In genomic region chr10:22712959-22713852, GRCh38 we compare ENCODE assay signal across 8 cellular contexts. TPM values are rescaled to one million over a fixed set of nuclear protein-coding genes. Genes with fewer than 3 reads are reported as not detected.
DNase-seq lines count a peak whose midpoint lies in the region; TF ChIP-seq lines count a peak whose summit lies in the region.

No MANE protein-coding gene starts in this region.

- peak overlapping the region; percentile 84 for H3K27ac Mint-ChIP-seq in activated naive CD4-positive, alpha-beta T cell treated with anti-CD3 and anti-CD28 coated beads, Interleukin-2, amount 10 ng/mL, durations not matched to agents 7 days and 5 days
- peak overlapping the region; percentile 84 for H3K27ac Mint-ChIP-seq in progenitor cell of endocrine pancreas

- H3K36me3 Mint-ChIP-seq in activated naive CD4-positive, alpha-beta T cell treated with anti-CD3 and anti-CD28 coated beads, Interleukin-2, amount 10 ng/mL, durations not matched to agents 7 days and 5 days, result peaks cover 24% of the 10 kb centered on the region
- H3K36me3 Mint-ChIP-seq in progenitor cell of endocrine pancreas (ENCODE audit: insufficient read depth), result peaks cover 1% of the 10 kb centered on the region

- peak; percentile 47 for DNase-seq in GM03348 (ENCODE audit: low spot score)
- DNase-seq in HEK293T (ENCODE audit: extremely low spot score), result peak; percentile 50
- peak; percentile 63 for DNase-seq in OCI-M1 (lab: John Stamatoyannopoulos, UW)
- DNase-seq in activated naive CD4-positive, alpha-beta T cell treated with anti-CD3 and anti-CD28 coated beads, Interleukin-2, amount 10 ng/mL, durations not matched to agents 7 days and 5 days, result peak; percentile 63
- DNase-seq in cardiac muscle cell (ENCODE audit: low read depth in 1 of 2, low spot score in 1 of 2), result peak; percentile 31 to 34
- peak; percentile 20 for DNase-seq in progenitor cell of endocrine pancreas (ENCODE audit: low spot score, unreplicated experiment)
- no peak for DNase-seq in DMS79 (lab: John Stamatoyannopoulos, UW)
- DNase-seq in AML-193 (lab: John Stamatoyannopoulos, UW), result no peak

- peak overlapping the region; percentile 93 for H3K4me3 ChIP-seq in cardiac muscle cell

- no peaks in the 10 kb centered on the region for H3K9me3 ChIP-seq in cardiac muscle cell (ENCODE audit: low read depth)

- TF ChIP-seq CTCF in cardiac muscle cell (IDR thresholded peaks at IDR 0.05; ENCODE audit: low read depth, low read length), result no peak
- TF ChIP-seq CTCF in progenitor cell of endocrine pancreas (IDR thresholded peaks at IDR 0.05; ENCODE audit: unreplicated experiment), result no peak

- H3K4me3 Mint-ChIP-seq in activated naive CD4-positive, alpha-beta T cell treated with anti-CD3 and anti-CD28 coated beads, Interleukin-2, amount 10 ng/mL, durations not matched to agents 7 days and 5 days, result peak overlapping the region; percentile 87
- H3K4me3 Mint-ChIP-seq in progenitor cell of endocrine pancreas (ENCODE audit: low read depth), result peak overlapping the region; percentile 79

- POLR2A ChIA-PET in HEK293T (lab: Yijun Ruan, JAX), result interaction anchor here (0.7 to 1.3 kb wide), 3 partner anchors 16 to 83 kb away, joined by 3 to 4 read pairs (median 3); no protein-coding TSS in a partner anchor

- H3K27me3 Mint-ChIP-seq in activated naive CD4-positive, alpha-beta T cell treated with anti-CD3 and anti-CD28 coated beads, Interleukin-2, amount 10 ng/mL, durations not matched to agents 7 days and 5 days, result no peaks in the 10 kb centered on the region
- peaks cover 23% of the 10 kb centered on the region for H3K27me3 Mint-ChIP-seq in progenitor cell of endocrine pancreas

- H3K27me3 ChIP-seq in cardiac muscle cell, result no peaks in the 10 kb centered on the region

- H3K4me1 Mint-ChIP-seq in activated naive CD4-positive, alpha-beta T cell treated with anti-CD3 and anti-CD28 coated beads, Interleukin-2, amount 10 ng/mL, durations not matched to agents 7 days and 5 days, result peaks cover 45% of the 10 kb centered on the region
- peaks cover 8% of the 10 kb centered on the region for H3K4me1 Mint-ChIP-seq in progenitor cell of endocrine pancreas (ENCODE audit: low read depth)

- CTCF ChIA-PET in HEK293T (lab: Yijun Ruan, JAX), result interaction anchor here (0.6 to 0.7 kb wide), 2 partner anchors 154 to 163 kb away, joined by 3 read pairs; no protein-coding TSS in a partner anchor
- CTCF ChIA-PET in activated naive CD4-positive, alpha-beta T cell treated with anti-CD3 and anti-CD28 coated beads, Interleukin-2, amount 10 ng/mL, durations not matched to agents 7 days and 5 days (lab: Charles Lee), result interaction anchor here (0.6 to 1.2 kb wide), 5 partner anchors 31 to 138 kb away, joined by 3 to 6 read pairs (median 3); no protein-coding TSS in a partner anchor

- H3K36me3 ChIP-seq in cardiac muscle cell, result no peaks in the 10 kb centered on the region

- peaks cover 18% of the 10 kb centered on the region for H3K4me1 ChIP-seq in cardiac muscle cell (ENCODE audit: low read depth)

- no peaks in the 10 kb centered on the region for H3K9me3 Mint-ChIP-seq in activated naive CD4-positive, alpha-beta T cell treated with anti-CD3 and anti-CD28 coated beads, Interleukin-2, amount 10 ng/mL, durations not matched to agents 7 days and 5 days
- no peaks in the 10 kb centered on the region for H3K9me3 Mint-ChIP-seq in progenitor cell of endocrine pancreas (ENCODE audit: low read depth)

- H3K27ac ChIP-seq in cardiac muscle cell, result no peak overlapping the region

TF ChIP-seq in HEK293T, 16 proteins besides CTCF, POLR2A, EP300 and RAD21:
- TF ChIP-seq CTBP1 (IDR thresholded peaks at IDR 0.05; ENCODE audit: borderline replicate concordance) (peak; percentile 22; the same call in 1 of the 2 replicates), FOXK2 (IDR thresholded peaks at IDR 0.05) (no peak), FOXA1 (IDR thresholded peaks at IDR 0.05) (no peak), ELF4 (IDR thresholded peaks at IDR 0.05) (no peak)

RNA-seq across cellular contexts. Expression of gene PIP4K2A, which starts 1.2 kb away (rescaled TPM):
- total RNA-seq in cardiac muscle cell (12.9 and 23.9 TPM in 2 replicates), progenitor cell of endocrine pancreas (22.4 and 26.7 TPM in 2 replicates)
- 12.1 and 15.1 TPM in 2 replicates for polyA plus RNA-seq in cardiac muscle cell

Comparison
In these comparisons a context has a peak if more than half of its experiments do, and no peak if none do; other contexts are left out.
1. DNase-seq: peak in GM03348 (single experiment), HEK293T (single experiment), OCI-M1 (single experiment), activated naive CD4-positive, alpha-beta T cell treated with anti-CD3 and anti-CD28 coated beads, Interleukin-2, amount 10 ng/mL, durations not matched to agents 7 days and 5 days (single experiment), cardiac muscle cell (2 of 2) and progenitor cell of endocrine pancreas (single experiment); none in DMS79 (single experiment) and AML-193 (0 of 2).